ENCODE assay signal across 1 cellular context in genomic region chr12:26798013-26798412, GRCh38.
TF ChIP-seq lines count a peak whose summit lies in the region.

No MANE protein-coding gene starts in this region.

TF ChIP-seq in GM12878, 131 proteins besides CTCF, POLR2A, EP300 and RAD21 (continued from another document):
- TF ChIP-seq FOXM1 (IDR thresholded peaks at IDR 0.05; ENCODE audit: low read depth, low read length) (0 out of 2 replicates have a peak, but pooled peaks have one; percentile 33), SRF (IDR thresholded peaks at IDR 0.05; ENCODE audit: low read depth in 2 of 2, low read length in 2 of 2) (no peak), PKNOX1 (IDR thresholded peaks at IDR 0.05) (peak; percentile 81), BRCA1 (IDR thresholded peaks at IDR 0.05; ENCODE audit: low read depth, low read length) (no peak), TCF12 (IDR thresholded peaks at IDR 0.05; ENCODE audit: low read depth, low read length) (peak; percentile 74; the same call in 1 of the 2 replicates), EZH2 (IDR thresholded peaks at IDR 0.05; ENCODE audit: borderline replicate concordance, control insufficient read depth, low read depth, low read length) (no peak), PAX5 (IDR thresholded peaks at IDR 0.05; ENCODE audit: borderline replicate concordance, low read depth, low read length) (peak; percentile 43; the same call in 1 of the 2 replicates), ZSCAN29 (IDR thresholded peaks at IDR 0.05) (no peak), IKZF2 (IDR thresholded peaks at IDR 0.05) (peak; percentile 61 to 70; a peak in 3 of 4 replicates)
